ENCODE assay signal across 1 cellular context in genomic region chr21:41508415-41509205, GRCh38.
TF ChIP-seq lines count a peak whose summit lies in the region.

No MANE protein-coding gene starts in this region.

TF ChIP-seq in H1, 55 proteins besides CTCF, POLR2A, EP300 and RAD21 (continued from another document):
- TF ChIP-seq ATF2 (IDR thresholded peaks at IDR 0.05; ENCODE audit: low read length) = no peak
- no peak for TF ChIP-seq NANOG (IDR thresholded peaks at IDR 0.05; ENCODE audit: insufficient read depth, low read depth, low read length, poor library complexity, severe bottlenecking)
- TF ChIP-seq EZH2 (IDR thresholded peaks at IDR 0.05; ENCODE audit: low read depth, low read length, severe bottlenecking) = no peak
- no peak for TF ChIP-seq YY1 (IDR thresholded peaks at IDR 0.05; ENCODE audit: low read depth, low read length)
- TF ChIP-seq PHF8 (conservative IDR thresholded peaks at IDR 0.05; ENCODE audit: low read depth, low read length) = 0 out of 2 replicates have a peak, but pooled peaks have one; percentile 16
- TF ChIP-seq NRF1 (IDR thresholded peaks at IDR 0.05; ENCODE audit: low read depth, low read length) = no peak
- 0 out of 2 replicates have a peak, but pooled peaks have one; percentile 15 for TF ChIP-seq TAF1 (IDR thresholded peaks at IDR 0.05; ENCODE audit: low read depth, low read length)
- TF ChIP-seq CHD1 (IDR thresholded peaks at IDR 0.05; ENCODE audit: low read depth, low read length) = no peak
- no peak for TF ChIP-seq KDM1A (IDR thresholded peaks at IDR 0.05; ENCODE audit: borderline replicate concordance, low read length)
- no peak for TF ChIP-seq SP1 (IDR thresholded peaks at IDR 0.05; ENCODE audit: low read depth, low read length)
- no peak for TF ChIP-seq ASH2L (IDR thresholded peaks at IDR 0.05; ENCODE audit: low read length)
- 0 out of 2 replicates have a peak, but pooled peaks have one; percentile 6 for TF ChIP-seq TBP (IDR thresholded peaks at IDR 0.05; ENCODE audit: low read depth, low read length)
- no peak for TF ChIP-seq KDM5A (IDR thresholded peaks at IDR 0.05; ENCODE audit: low read length)
- no peak for TF ChIP-seq BACH1 (IDR thresholded peaks at IDR 0.05; ENCODE audit: low read length)
- TF ChIP-seq GABPA (IDR thresholded peaks at IDR 0.05; ENCODE audit: borderline replicate concordance, insufficient read depth, low read length) = no peak
- no peak for TF ChIP-seq BCL11A (IDR thresholded peaks at IDR 0.05; ENCODE audit: low read depth in 2 of 2, low read length in 2 of 2)
- TF ChIP-seq TAF7 (optimal IDR thresholded peaks at IDR 0.05; ENCODE audit: borderline replicate concordance, low read depth, low read length) = no peak
- no peak for TF ChIP-seq SIX5 (IDR thresholded peaks at IDR 0.05; ENCODE audit: low read depth, low read length)
- TF ChIP-seq RFX5 (IDR thresholded peaks at IDR 0.05; ENCODE audit: borderline replicate concordance, low read depth, low read length) = no peak
- no peak for TF ChIP-seq CREB1 (IDR thresholded peaks at IDR 0.05)
- no peak for TF ChIP-seq SIRT6 (IDR thresholded peaks at IDR 0.05; ENCODE audit: low read length)
- TF ChIP-seq USF2 (IDR thresholded peaks at IDR 0.05; ENCODE audit: low read length) = no peak
